12 cellular contexts compared by ENCODE assay signal in the genomic region with DNA sequence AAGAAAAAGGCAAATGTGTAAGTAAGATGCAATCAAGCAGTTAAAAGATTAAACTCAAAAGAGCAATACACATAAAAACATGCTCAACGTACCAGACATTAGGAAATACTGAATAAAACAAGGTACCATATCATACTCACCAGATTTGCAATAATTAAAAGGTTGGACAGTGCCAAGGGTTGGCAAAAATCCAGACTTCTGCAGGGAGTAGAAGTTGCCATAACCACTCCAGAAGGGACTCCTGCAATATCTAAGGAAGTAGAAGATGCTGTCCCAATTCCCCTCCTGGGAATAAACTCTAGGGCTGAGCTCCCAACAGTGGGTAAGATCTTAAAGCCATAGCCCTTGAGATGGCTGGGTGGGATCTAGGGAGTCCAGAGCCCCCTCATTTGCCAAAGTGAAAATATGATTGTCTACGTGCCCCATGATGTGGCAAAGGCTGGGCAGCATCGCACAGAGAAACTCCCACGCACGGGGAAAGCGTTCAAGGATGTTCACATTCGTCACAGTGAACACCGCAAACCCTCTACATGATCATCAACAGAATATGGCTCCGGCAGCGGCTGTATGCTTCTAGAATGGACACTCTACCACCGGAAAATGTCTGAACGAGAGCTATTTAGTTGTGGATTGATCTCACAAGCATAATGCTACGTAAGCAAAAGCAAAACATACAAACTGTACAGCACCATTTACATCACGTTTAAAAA. TPM values are rescaled to one million over a fixed set of nuclear protein-coding genes. Genes with fewer than 3 reads are reported as not detected.
DNase-seq lines count a peak whose midpoint lies in the region; TF ChIP-seq lines count a peak whose summit lies in the region.
"Had no signal": no experiment of that assay in that cellular context is flagged by ENCODE, and none has a peak within 500 bp of the region (broad histone marks: within the 10 kb centered on the region; RNA-seq: fewer than 3 reads in every experiment).

No MANE protein-coding gene starts in this region.

- CTCF ChIA-PET in HEK293T (lab: Yijun Ruan, JAX): interaction anchor here (0.9 kb wide), 1 partner anchor 32 kb away, joined by 3 read pairs; no protein-coding TSS in a partner anchor

- H2BK12ac ChIP-seq in mesenchymal stem cell (ENCODE audit: low read length in 2 of 2): peak overlapping the region in 1 of 2 experiments; percentile 56

- H3K4me1 ChIP-seq in mesenchymal stem cell (ENCODE audit: control insufficient read depth, insufficient read depth, low read depth, low read length) (peaks cover 52% of the 10 kb centered on the region), stomach smooth muscle (ENCODE audit: control insufficient read depth, insufficient read depth, low read length) (peaks cover 87% of the 10 kb centered on the region)

- H3K79me1 ChIP-seq in mesenchymal stem cell (replicated peaks; ENCODE audit: low read length, poor library complexity, severe bottlenecking): no peaks in the 10 kb centered on the region

- WGBS in mesenchymal stem cell: 95% methylated on average over 12 of the region's 14 CpGs

- H4K91ac ChIP-seq in mesenchymal stem cell (ENCODE audit: low read length): peak overlapping the region; percentile 53

- no peak overlapping the region for H3K23ac ChIP-seq in mesenchymal stem cell (ENCODE audit: low read length in 2 of 2)

- no peak overlapping the region for H3K18ac ChIP-seq in mesenchymal stem cell (ENCODE audit: low read depth in 1 of 2, low read length in 2 of 2)

- no peak overlapping the region for H3K4me2 ChIP-seq in mesenchymal stem cell (ENCODE audit: low read length, poor library complexity, severe bottlenecking)

- peak overlapping the region; percentile 53 for H4K8ac ChIP-seq in mesenchymal stem cell (ENCODE audit: low read length)

- H2AK5ac ChIP-seq in mesenchymal stem cell (ENCODE audit: low read length, severe bottlenecking): peak overlapping the region; percentile 28

- H3K27ac ChIP-seq in mesenchymal stem cell (ENCODE audit: low read length, poor library complexity, severe bottlenecking) (peak overlapping the region; percentile 100), stomach smooth muscle (ENCODE audit: low read length) (peak overlapping the region; percentile 100), caudate nucleus (ENCODE audit: low read depth, low read length) (no peak overlapping the region)

- H2BK15ac ChIP-seq in mesenchymal stem cell (ENCODE audit: low read depth, poor library complexity, severe bottlenecking): peak overlapping the region; percentile 37

- H3K27me3 ChIP-seq in mesenchymal stem cell (ENCODE audit: control insufficient read depth in 1 of 2, insufficient read depth in 1 of 2, low read length in 2 of 2) (no peaks in the 10 kb centered on the region), stomach smooth muscle (ENCODE audit: control insufficient read depth in 1 of 2, insufficient read depth in 2 of 2, low read length in 2 of 2) (no peaks in the 10 kb centered on the region)

- H3K9me3 ChIP-seq in mesenchymal stem cell (ENCODE audit: control insufficient read depth, low read length) (no peaks in the 10 kb centered on the region), stomach smooth muscle (ENCODE audit: control insufficient read depth in 2 of 2, low read length in 2 of 2) (no peaks in the 10 kb centered on the region)

- POLR2A ChIA-PET in HEK293T (lab: Yijun Ruan, JAX): no interaction called here

- H3K9ac ChIP-seq in mesenchymal stem cell (ENCODE audit: low read length): peak overlapping the region; percentile 95
- H3K9ac ChIP-seq in stomach smooth muscle (ENCODE audit: low read length in 2 of 2): peak overlapping the region in 1 of 2 donors; percentile 67

- DNase-seq in M059J (ENCODE audit: low read depth) (peak; percentile 53), astrocyte of the hippocampus (ENCODE audit: low read depth, low spot score) (peak; percentile 31), mesenchymal stem cell (no peak), HEK293T (ENCODE audit: extremely low spot score) (no peak), NCI-H2171 (lab: John Stamatoyannopoulos, UW) (no peak), caudate nucleus (lab: John Stamatoyannopoulos, UW) (no peak), glomerular visceral epithelial cell (ENCODE audit: extremely low spot score) (no peak)
- DNase-seq: activated CD8-positive, alpha-beta memory T cell treated with anti-CD3 and anti-CD28 coated beads for 24 hours; amygdala; DMS153; NCI-H1694 had no signal

- peak overlapping the region; percentile 6 for H2BK120ac ChIP-seq in mesenchymal stem cell (ENCODE audit: low read depth, low read length)

- H3K36me3 ChIP-seq in mesenchymal stem cell (ENCODE audit: control insufficient read depth in 1 of 2, insufficient read depth in 2 of 2, low read depth in 1 of 2, low read length in 2 of 2) (peaks cover 48 to 52% of the 10 kb centered on the region in 2 experiments), stomach smooth muscle (ENCODE audit: control insufficient read depth in 2 of 2, insufficient read depth in 2 of 2, low read length in 2 of 2) (peaks cover 37 to 41% of the 10 kb centered on the region in 2 donors)

- H3K14ac ChIP-seq in mesenchymal stem cell (ENCODE audit: low read length in 2 of 2): no peak overlapping the region

- H2AFZ ChIP-seq in mesenchymal stem cell (ENCODE audit: low read depth, low read length): no peak overlapping the region

- no peak overlapping the region for H3K4ac ChIP-seq in mesenchymal stem cell (ENCODE audit: low read depth in 1 of 2, low read length in 2 of 2)

- H2BK5ac ChIP-seq in mesenchymal stem cell (ENCODE audit: low read depth, low read length, poor library complexity, severe bottlenecking): peak overlapping the region; percentile 49

- no peak overlapping the region for H3K4me3 ChIP-seq in mesenchymal stem cell (ENCODE audit: insufficient read depth in 1 of 2, low read depth in 1 of 2, low read length in 2 of 2)
- H3K4me3 ChIP-seq in stomach smooth muscle (ENCODE audit: low read length in 2 of 2): peak overlapping the region in 1 of 2 donors; percentile 29

TF ChIP-seq in HEK293T, 16 proteins besides CTCF, POLR2A, EP300 and RAD21:
- TF ChIP-seq LEF1 (IDR thresholded peaks at IDR 0.05; ENCODE audit: borderline replicate concordance): no peak
- TF ChIP-seq SP1 (IDR thresholded peaks at IDR 0.05): no peak
- TF ChIP-seq FOXA1 (IDR thresholded peaks at IDR 0.05): no peak
- no peak for TF ChIP-seq SUZ12 (IDR thresholded peaks at IDR 0.05)
- TF ChIP-seq L3MBTL2 (conservative IDR thresholded peaks at IDR 0.05): no peak
- no peak for TF ChIP-seq BHLHE40 (IDR thresholded peaks at IDR 0.05; ENCODE audit: borderline replicate concordance)

RNA-seq across cellular contexts. Expression of a gene that starts 12.3 kb away (rescaled TPM):
- 31.8 and 37.9 TPM in 2 replicates for total RNA-seq in M059J (2014; rRNA removed; shearing (Covaris generic))
- polyA plus RNA-seq in mesenchymal stem cell (2013, experiment 1 of 2): 139 TPM
- 132 TPM for polyA plus RNA-seq in mesenchymal stem cell (2013, experiment 2 of 2)

RNA-seq across cellular contexts. Expression of a gene that starts 12.6 kb away (rescaled TPM):
- total RNA-seq in M059J (2014; rRNA removed; shearing (Covaris generic)): 22.0 and 28.5 TPM in 2 replicates
- 19.1 TPM for polyA plus RNA-seq in mesenchymal stem cell (2013, experiment 1 of 2)
- polyA plus RNA-seq in mesenchymal stem cell (2013, experiment 2 of 2): 19.2 TPM

Comparison
In these comparisons a context has a peak if more than half of its experiments do, and no peak if none do; other contexts are left out.
1. DNase-seq: peak in M059J (single experiment) and astrocyte of the hippocampus (single experiment); none in mesenchymal stem cell (single experiment), HEK293T (single experiment), NCI-H2171 (single experiment), caudate nucleus (0 of 61) and glomerular visceral epithelial cell (single experiment).